ENCODE assay signal across 1 cellular context in the genomic region with DNA sequence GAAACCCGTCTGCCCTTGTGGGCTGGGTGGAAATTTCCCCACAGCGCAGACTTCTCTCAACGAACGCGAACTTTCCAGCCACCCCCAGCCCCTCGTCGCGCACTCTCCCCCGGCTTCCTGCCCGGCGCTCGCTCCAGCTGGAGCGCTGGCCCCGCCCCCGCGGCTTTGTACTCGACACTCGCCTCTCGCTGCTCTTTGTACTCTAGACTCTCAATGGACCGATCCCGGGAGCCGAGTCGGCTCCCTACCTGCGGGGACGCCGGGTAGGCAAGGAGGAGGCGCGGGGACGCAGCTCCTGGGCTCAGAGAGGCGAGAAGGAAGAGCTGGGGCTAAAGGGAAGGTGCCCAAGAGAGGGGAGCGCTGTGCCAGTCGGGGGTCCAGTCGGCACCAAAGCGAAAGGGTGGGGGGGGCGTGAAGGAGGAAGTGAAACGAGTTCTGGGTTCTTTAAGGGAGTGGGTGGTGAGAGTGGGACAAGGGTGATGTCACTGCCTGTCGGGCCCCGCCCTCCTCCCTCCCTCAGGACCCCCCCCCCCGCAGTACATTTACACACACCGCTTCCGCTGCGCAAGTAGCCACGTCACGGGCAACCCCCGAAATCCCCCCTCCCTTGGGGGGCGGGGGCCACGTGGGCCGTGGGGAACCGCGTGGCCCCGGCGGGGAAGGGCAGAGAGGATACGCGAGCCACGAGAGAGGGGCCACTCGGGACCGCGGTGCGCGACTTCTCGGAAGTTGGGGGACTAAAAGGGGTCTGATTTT.
TF ChIP-seq lines count a peak whose summit lies in the region.

No MANE protein-coding gene starts in this region.

TF ChIP-seq in K562, 482 proteins besides CTCF, POLR2A, EP300 and RAD21 (continues in another document):
- TF ChIP-seq KDM4B (IDR thresholded peaks at IDR 0.05; ENCODE audit: borderline replicate concordance in 2 of 2, low read depth in 1 of 2) (no peak), ZNF586 (CRISPR knock-in tag; conservative IDR thresholded peaks at IDR 0.05) (no peak), FOXK2 (conservative IDR thresholded peaks at IDR 0.05 in 1 of 2, IDR thresholded peaks at IDR 0.05 in 1 of 2; ENCODE audit: low read depth in 2 of 2) (no peak), MYNN (IDR thresholded peaks at IDR 0.05) (no peak), MYNN (CRISPR knock-in tag; IDR thresholded peaks at IDR 0.05) (no peak), SP1 (CRISPR knock-in tag; IDR thresholded peaks at IDR 0.05) (peak; percentile 44; the same call in 1 of the 2 replicates), FOSL1 (tag; conservative IDR thresholded peaks at IDR 0.05) (no peak), PHTF2 (CRISPR knock-in tag; IDR thresholded peaks at IDR 0.05) (no peak), FOXM1 (IDR thresholded peaks at IDR 0.05; ENCODE audit: low read depth) (no peak), FOXM1 (CRISPR knock-in tag; IDR thresholded peaks at IDR 0.05; ENCODE audit: low read depth) (no peak), POLR2B (IDR thresholded peaks at IDR 0.05; ENCODE audit: low read depth, partially characterized antibody) (no peak), CBX2 (IDR thresholded peaks at IDR 0.05; ENCODE audit: insufficient read depth, low read length, poor library complexity, severe bottlenecking) (no peak), CAMTA2 (CRISPR knock-in tag; conservative IDR thresholded peaks at IDR 0.05) (no peak), POLR2AphosphoS5 (IDR thresholded peaks at IDR 0.05; ENCODE audit: control insufficient read depth, insufficient read depth, low read depth, low read length) (no peak; the same call in none of the 2 replicates), TAF1 (IDR thresholded peaks at IDR 0.05; ENCODE audit: control insufficient read depth, extremely low read depth, insufficient read depth, low read length, severe bottlenecking) (peak; percentile 26), SMARCB1 (IDR thresholded peaks at IDR 0.05; ENCODE audit: insufficient read length, low read depth) (no peak), TCF7L2 (IDR thresholded peaks at IDR 0.05; ENCODE audit: low read depth, low read length) (no peak), HIVEP1 (CRISPR knock-in tag; IDR thresholded peaks at IDR 0.05) (peak; percentile 54; the same call in 1 of the 2 replicates), NFE2 (IDR thresholded peaks at IDR 0.05; ENCODE audit: low read depth) (0 out of 2 replicates have a peak, but pooled peaks have one; percentile 8), HDAC8 (tag; IDR thresholded peaks at IDR 0.05) (no peak), FIP1L1 (IDR thresholded peaks at IDR 0.05; ENCODE audit: low read depth, low read length, poor library complexity, severe bottlenecking) (peak; percentile 7)
- TF ChIP-seq, protein P1, sequence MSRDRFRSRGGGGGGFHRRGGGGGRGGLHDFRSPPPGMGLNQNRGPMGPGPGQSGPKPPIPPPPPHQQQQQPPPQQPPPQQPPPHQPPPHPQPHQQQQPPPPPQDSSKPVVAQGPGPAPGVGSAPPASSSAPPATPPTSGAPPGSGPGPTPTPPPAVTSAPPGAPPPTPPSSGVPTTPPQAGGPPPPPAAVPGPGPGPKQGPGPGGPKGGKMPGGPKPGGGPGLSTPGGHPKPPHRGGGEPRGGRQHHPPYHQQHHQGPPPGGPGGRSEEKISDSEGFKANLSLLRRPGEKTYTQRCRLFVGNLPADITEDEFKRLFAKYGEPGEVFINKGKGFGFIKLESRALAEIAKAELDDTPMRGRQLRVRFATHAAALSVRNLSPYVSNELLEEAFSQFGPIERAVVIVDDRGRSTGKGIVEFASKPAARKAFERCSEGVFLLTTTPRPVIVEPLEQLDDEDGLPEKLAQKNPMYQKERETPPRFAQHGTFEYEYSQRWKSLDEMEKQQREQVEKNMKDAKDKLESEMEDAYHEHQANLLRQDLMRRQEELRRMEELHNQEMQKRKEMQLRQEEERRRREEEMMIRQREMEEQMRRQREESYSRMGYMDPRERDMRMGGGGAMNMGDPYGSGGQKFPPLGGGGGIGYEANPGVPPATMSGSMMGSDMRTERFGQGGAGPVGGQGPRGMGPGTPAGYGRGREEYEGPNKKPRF (IDR thresholded peaks at IDR 0.05; ENCODE audit: low read depth, low read length) = no peak
- TF ChIP-seq, protein P2, sequence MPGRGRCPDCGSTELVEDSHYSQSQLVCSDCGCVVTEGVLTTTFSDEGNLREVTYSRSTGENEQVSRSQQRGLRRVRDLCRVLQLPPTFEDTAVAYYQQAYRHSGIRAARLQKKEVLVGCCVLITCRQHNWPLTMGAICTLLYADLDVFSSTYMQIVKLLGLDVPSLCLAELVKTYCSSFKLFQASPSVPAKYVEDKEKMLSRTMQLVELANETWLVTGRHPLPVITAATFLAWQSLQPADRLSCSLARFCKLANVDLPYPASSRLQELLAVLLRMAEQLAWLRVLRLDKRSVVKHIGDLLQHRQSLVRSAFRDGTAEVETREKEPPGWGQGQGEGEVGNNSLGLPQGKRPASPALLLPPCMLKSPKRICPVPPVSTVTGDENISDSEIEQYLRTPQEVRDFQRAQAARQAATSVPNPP (IDR thresholded peaks at IDR 0.05; ENCODE audit: borderline replicate concordance, insufficient read depth, insufficient read length) = no peak
- TF ChIP-seq, protein P3, sequence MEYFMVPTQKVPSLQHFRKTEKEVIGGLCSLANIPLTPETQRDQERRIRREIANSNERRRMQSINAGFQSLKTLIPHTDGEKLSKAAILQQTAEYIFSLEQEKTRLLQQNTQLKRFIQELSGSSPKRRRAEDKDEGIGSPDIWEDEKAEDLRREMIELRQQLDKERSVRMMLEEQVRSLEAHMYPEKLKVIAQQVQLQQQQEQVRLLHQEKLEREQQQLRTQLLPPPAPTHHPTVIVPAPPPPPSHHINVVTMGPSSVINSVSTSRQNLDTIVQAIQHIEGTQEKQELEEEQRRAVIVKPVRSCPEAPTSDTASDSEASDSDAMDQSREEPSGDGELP (CRISPR knock-in tag; IDR thresholded peaks at IDR 0.05; ENCODE audit: borderline replicate concordance) = peak; percentile 97
- TF ChIP-seq, protein P4, sequence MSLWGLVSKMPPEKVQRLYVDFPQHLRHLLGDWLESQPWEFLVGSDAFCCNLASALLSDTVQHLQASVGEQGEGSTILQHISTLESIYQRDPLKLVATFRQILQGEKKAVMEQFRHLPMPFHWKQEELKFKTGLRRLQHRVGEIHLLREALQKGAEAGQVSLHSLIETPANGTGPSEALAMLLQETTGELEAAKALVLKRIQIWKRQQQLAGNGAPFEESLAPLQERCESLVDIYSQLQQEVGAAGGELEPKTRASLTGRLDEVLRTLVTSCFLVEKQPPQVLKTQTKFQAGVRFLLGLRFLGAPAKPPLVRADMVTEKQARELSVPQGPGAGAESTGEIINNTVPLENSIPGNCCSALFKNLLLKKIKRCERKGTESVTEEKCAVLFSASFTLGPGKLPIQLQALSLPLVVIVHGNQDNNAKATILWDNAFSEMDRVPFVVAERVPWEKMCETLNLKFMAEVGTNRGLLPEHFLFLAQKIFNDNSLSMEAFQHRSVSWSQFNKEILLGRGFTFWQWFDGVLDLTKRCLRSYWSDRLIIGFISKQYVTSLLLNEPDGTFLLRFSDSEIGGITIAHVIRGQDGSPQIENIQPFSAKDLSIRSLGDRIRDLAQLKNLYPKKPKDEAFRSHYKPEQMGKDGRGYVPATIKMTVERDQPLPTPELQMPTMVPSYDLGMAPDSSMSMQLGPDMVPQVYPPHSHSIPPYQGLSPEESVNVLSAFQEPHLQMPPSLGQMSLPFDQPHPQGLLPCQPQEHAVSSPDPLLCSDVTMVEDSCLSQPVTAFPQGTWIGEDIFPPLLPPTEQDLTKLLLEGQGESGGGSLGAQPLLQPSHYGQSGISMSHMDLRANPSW (CRISPR knock-in tag; IDR thresholded peaks at IDR 0.05) = no peak
- TF ChIP-seq, protein P5, sequence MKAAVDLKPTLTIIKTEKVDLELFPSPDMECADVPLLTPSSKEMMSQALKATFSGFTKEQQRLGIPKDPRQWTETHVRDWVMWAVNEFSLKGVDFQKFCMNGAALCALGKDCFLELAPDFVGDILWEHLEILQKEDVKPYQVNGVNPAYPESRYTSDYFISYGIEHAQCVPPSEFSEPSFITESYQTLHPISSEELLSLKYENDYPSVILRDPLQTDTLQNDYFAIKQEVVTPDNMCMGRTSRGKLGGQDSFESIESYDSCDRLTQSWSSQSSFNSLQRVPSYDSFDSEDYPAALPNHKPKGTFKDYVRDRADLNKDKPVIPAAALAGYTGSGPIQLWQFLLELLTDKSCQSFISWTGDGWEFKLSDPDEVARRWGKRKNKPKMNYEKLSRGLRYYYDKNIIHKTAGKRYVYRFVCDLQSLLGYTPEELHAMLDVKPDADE (conservative IDR thresholded peaks at IDR 0.05; ENCODE audit: control insufficient read depth, low read depth, low read length) = 0 out of 2 replicates have a peak, but pooled peaks have one; percentile 46
- TF ChIP-seq, protein P6, sequence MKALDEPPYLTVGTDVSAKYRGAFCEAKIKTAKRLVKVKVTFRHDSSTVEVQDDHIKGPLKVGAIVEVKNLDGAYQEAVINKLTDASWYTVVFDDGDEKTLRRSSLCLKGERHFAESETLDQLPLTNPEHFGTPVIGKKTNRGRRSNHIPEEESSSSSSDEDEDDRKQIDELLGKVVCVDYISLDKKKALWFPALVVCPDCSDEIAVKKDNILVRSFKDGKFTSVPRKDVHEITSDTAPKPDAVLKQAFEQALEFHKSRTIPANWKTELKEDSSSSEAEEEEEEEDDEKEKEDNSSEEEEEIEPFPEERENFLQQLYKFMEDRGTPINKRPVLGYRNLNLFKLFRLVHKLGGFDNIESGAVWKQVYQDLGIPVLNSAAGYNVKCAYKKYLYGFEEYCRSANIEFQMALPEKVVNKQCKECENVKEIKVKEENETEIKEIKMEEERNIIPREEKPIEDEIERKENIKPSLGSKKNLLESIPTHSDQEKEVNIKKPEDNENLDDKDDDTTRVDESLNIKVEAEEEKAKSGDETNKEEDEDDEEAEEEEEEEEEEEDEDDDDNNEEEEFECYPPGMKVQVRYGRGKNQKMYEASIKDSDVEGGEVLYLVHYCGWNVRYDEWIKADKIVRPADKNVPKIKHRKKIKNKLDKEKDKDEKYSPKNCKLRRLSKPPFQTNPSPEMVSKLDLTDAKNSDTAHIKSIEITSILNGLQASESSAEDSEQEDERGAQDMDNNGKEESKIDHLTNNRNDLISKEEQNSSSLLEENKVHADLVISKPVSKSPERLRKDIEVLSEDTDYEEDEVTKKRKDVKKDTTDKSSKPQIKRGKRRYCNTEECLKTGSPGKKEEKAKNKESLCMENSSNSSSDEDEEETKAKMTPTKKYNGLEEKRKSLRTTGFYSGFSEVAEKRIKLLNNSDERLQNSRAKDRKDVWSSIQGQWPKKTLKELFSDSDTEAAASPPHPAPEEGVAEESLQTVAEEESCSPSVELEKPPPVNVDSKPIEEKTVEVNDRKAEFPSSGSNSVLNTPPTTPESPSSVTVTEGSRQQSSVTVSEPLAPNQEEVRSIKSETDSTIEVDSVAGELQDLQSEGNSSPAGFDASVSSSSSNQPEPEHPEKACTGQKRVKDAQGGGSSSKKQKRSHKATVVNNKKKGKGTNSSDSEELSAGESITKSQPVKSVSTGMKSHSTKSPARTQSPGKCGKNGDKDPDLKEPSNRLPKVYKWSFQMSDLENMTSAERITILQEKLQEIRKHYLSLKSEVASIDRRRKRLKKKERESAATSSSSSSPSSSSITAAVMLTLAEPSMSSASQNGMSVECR (CRISPR knock-in tag; IDR thresholded peaks at IDR 0.05) = peak; percentile 69; the same call in 1 of the 2 replicates
- TF ChIP-seq, protein P7, sequence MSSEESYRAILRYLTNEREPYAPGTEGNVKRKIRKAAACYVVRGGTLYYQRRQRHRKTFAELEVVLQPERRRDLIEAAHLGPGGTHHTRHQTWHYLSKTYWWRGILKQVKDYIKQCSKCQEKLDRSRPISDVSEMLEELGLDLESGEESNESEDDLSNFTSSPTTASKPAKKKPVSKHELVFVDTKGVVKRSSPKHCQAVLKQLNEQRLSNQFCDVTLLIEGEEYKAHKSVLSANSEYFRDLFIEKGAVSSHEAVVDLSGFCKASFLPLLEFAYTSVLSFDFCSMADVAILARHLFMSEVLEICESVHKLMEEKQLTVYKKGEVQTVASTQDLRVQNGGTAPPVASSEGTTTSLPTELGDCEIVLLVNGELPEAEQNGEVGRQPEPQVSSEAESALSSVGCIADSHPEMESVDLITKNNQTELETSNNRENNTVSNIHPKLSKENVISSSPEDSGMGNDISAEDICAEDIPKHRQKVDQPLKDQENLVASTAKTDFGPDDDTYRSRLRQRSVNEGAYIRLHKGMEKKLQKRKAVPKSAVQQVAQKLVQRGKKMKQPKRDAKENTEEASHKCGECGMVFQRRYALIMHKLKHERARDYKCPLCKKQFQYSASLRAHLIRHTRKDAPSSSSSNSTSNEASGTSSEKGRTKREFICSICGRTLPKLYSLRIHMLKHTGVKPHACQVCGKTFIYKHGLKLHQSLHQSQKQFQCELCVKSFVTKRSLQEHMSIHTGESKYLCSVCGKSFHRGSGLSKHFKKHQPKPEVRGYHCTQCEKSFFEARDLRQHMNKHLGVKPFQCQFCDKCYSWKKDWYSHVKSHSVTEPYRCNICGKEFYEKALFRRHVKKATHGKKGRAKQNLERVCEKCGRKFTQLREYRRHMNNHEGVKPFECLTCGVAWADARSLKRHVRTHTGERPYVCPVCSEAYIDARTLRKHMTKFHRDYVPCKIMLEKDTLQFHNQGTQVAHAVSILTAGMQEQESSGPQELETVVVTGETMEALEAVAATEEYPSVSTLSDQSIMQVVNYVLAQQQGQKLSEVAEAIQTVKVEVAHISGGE (CRISPR knock-in tag; IDR thresholded peaks at IDR 0.05) = no peak
- TF ChIP-seq, protein P8, sequence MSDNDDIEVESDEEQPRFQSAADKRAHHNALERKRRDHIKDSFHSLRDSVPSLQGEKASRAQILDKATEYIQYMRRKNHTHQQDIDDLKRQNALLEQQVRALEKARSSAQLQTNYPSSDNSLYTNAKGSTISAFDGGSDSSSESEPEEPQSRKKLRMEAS (CRISPR knock-in tag; IDR thresholded peaks at IDR 0.05) = peak; percentile 52
- TF ChIP-seq, protein P9, sequence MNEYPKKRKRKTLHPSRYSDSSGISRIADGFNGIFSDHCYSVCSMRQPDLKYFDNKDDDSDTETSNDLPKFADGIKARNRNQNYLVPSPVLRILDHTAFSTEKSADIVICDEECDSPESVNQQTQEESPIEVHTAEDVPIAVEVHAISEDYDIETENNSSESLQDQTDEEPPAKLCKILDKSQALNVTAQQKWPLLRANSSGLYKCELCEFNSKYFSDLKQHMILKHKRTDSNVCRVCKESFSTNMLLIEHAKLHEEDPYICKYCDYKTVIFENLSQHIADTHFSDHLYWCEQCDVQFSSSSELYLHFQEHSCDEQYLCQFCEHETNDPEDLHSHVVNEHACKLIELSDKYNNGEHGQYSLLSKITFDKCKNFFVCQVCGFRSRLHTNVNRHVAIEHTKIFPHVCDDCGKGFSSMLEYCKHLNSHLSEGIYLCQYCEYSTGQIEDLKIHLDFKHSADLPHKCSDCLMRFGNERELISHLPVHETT (CRISPR knock-in tag; conservative IDR thresholded peaks at IDR 0.05 in 1 of 2, IDR thresholded peaks at IDR 0.05 in 1 of 2) = no peak
- TF ChIP-seq, protein P10, sequence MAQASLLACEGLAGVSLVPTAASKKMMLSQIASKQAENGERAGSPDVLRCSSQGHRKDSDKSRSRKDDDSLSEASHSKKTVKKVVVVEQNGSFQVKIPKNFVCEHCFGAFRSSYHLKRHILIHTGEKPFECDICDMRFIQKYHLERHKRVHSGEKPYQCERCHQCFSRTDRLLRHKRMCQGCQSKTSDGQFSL (CRISPR knock-in tag; IDR thresholded peaks at IDR 0.05) = peak; percentile 94
- TF ChIP-seq, protein P10 (tag; IDR thresholded peaks at IDR 0.05) = peak in 1 of 2 experiments; percentile 80; a peak in 2 of 4 replicates
